Comparison of ENCODE assay signal across 1 cellular context in genomic region chr19:38851622-38852230, GRCh38.
TF ChIP-seq lines count a peak whose summit lies in the region.

No MANE protein-coding gene starts in this region.

TF ChIP-seq in endothelial cell of umbilical vein, 7 proteins besides CTCF, POLR2A, EP300 and RAD21 (continued from another document):
- TF ChIP-seq MYC (IDR thresholded peaks at IDR 0.05; ENCODE audit: low read depth, low read length): peak; percentile 64
- TF ChIP-seq JUN (IDR thresholded peaks at IDR 0.05; ENCODE audit: borderline replicate concordance, insufficient read depth, insufficient read length, low read depth): no peak
TF ChIP-seq in endothelial cell of umbilical vein: peak in this region for 3.
